Comparison of ENCODE assay signal across 10 cellular contexts in genomic region chr3:177516130-177517011, GRCh38.
DNase-seq lines count a peak whose midpoint lies in the region; ATAC-seq and TF ChIP-seq lines count a peak whose summit lies in the region.
"Had no signal": no experiment of that assay in that cellular context is flagged by ENCODE, and none has a peak within 500 bp of the region (broad histone marks: within the 10 kb centered on the region; RNA-seq: fewer than 3 reads in every experiment).

No MANE protein-coding gene starts in this region.

- no peak overlapping the region for H3K4me3 ChIP-seq in AG10803 (ENCODE audit: low read length)
- H3K4me3 ChIP-seq in fibroblast of the aortic adventitia (ENCODE audit: low read depth, low read length), result no peak overlapping the region

- TF ChIP-seq CTCF in AG10803 (conservative IDR thresholded peaks at IDR 0.05; ENCODE audit: low read length), result no peak
- TF ChIP-seq CTCF in fibroblast of the aortic adventitia (IDR thresholded peaks at IDR 0.05; ENCODE audit: insufficient read depth, low read length), result no peak

- no peak for ATAC-seq in GM21447 (IDR thresholded peaks at IDR 0.05; ENCODE audit: unreplicated experiment)

- DNase-seq in AG10803 (ENCODE audit: low read depth), result peak; percentile 87
- DNase-seq in RPMI7951 (ENCODE audit: low read depth), result peak; percentile 97
- peak; percentile 85 for DNase-seq in fibroblast of the aortic adventitia (ENCODE audit: low read depth)
- peak; percentile 97 for DNase-seq in non-pigmented ciliary epithelial cell (ENCODE audit: low read depth)
- DNase-seq in NCI-H82 treated with DMSO at 0.1 percent for 48 hours (lab: John Stamatoyannopoulos, UW; ENCODE audit: unreplicated experiment), result no peak
- no peak for DNase-seq in GOT3 (lab: John Stamatoyannopoulos, UW)
- DNase-seq in activated naive CD4-positive, alpha-beta T cell treated with Interleukin-2 at 50 U/mL for 16 hours, result no peak
- DNase-seq: CD4-positive, CD25-positive, alpha-beta regulatory T cell; SHP77 had no signal

Comparison
In these comparisons a context has a peak if more than half of its experiments do, and no peak if none do; other contexts are left out.
1. DNase-seq: peak in AG10803 (single experiment), RPMI7951 (single experiment), fibroblast of the aortic adventitia (single experiment) and non-pigmented ciliary epithelial cell (single experiment); none in NCI-H82 treated with DMSO at 0.1 percent for 48 hours (single experiment), GOT3 (single experiment) and activated naive CD4-positive, alpha-beta T cell treated with Interleukin-2 at 50 U/mL for 16 hours (single experiment).